ENCODE assay signal across 25 cellular contexts in the genomic region with DNA sequence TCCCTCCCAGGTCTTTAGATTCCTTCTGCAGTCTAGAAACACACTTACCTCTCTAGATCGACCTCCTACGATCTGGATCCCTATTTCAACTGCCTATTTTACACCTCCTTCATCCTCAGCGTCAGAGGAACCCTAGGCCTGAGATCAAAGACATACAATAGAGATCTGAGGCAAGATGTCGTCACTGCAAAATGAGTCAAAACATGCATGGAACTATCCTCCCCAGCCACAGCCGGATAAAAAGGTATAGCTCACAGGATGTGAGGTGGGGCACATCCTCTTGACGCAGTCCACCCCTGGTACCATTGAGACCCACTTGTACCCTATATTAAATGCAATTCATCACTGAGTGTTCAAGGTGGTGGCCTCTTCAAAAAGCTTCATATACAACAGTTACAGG.
DNase-seq lines count a peak whose midpoint lies in the region; ATAC-seq and TF ChIP-seq lines count a peak whose summit lies in the region.
"Had no signal": no experiment of that assay in that cellular context is flagged by ENCODE, and none has a peak within 500 bp of the region (broad histone marks: within the 10 kb centered on the region; RNA-seq: fewer than 3 reads in every experiment).

No MANE protein-coding gene starts in this region.

- no peaks in the 10 kb centered on the region for H3F3A ChIP-seq in GM23248 (ENCODE audit: insufficient read depth)

- in situ Hi-C loops in GM23248 (cut with MboI) = loop anchor here (5.0 to 25.0 kb wide), 3 partner anchors 465 to 890 kb away; no protein-coding TSS in a partner anchor
- in situ Hi-C loops in mammary epithelial cell (cut with MboI; ENCODE audit: low sequenced_read_pairs in 2 of 2) = loop anchor here (5.0 to 10.0 kb wide), 2 partner anchors 465 to 468 kb away; no protein-coding TSS in a partner anchor

- peaks cover 5% of the 10 kb centered on the region for H3K27me3 Mint-ChIP-seq in activated CD4-positive, alpha-beta T cell treated with anti-CD3 and anti-CD28 coated beads, Interleukin-2, amount 10 ng/mL, durations not matched to agents 24 days and 14 days

- no peaks in the 10 kb centered on the region for H3K27me3 ChIP-seq in GM23248 (replicated peaks; ENCODE audit: insufficient read depth)
- no peaks in the 10 kb centered on the region for H3K27me3 ChIP-seq in mammary epithelial cell (ENCODE audit: insufficient read depth, low read length)
- H3K27me3 ChIP-seq: BE2C, suprapubic skin had no signal

- H3K27ac ChIP-seq in GM23248 (no peak overlapping the region), mammary epithelial cell (ENCODE audit: insufficient read depth, low read depth, low read length) (no peak overlapping the region)
- H3K27ac ChIP-seq: left ventricle myocardium inferior, suprapubic skin had no signal

- H3K27ac Mint-ChIP-seq in activated CD4-positive, alpha-beta T cell treated with anti-CD3 and anti-CD28 coated beads, Interleukin-2, amount 10 ng/mL, durations not matched to agents 24 days and 14 days = peak overlapping the region; percentile 55
- H3K27ac Mint-ChIP-seq: activated B cell treated with CpG ODN at 0.5 μM for 24 hours; activated naive CD4-positive, alpha-beta T cell treated with anti-CD3 and anti-CD28 coated beads, Interleukin-2, amount 50 U/mL, for 24 hours; mesothelial cell of epicardium; natural killer cell treated with Interleukin-12 subunit alpha and Interleukin-12 subunit beta and Interleukin-15 and Interleukin-18, amount 100 ng/mL, for 72 hours had no signal

- CTCF ChIA-PET in mammary epithelial cell (lab: Charles Lee; ENCODE audit: low non-redundant PET) = no interaction called here

- no peak overlapping the region for H3K9ac ChIP-seq in GM23248
- H3K9ac ChIP-seq in mammary epithelial cell (ENCODE audit: insufficient read depth, low read length) = no peak overlapping the region

- H3K4me2 ChIP-seq in GM23248 (ENCODE audit: unreplicated experiment) = no peak overlapping the region
- H3K4me2 ChIP-seq in mammary epithelial cell (ENCODE audit: insufficient read depth, low read depth, low read length) = no peak overlapping the region

- no peaks in the 10 kb centered on the region for H3K9me3 Mint-ChIP-seq in activated CD4-positive, alpha-beta T cell treated with anti-CD3 and anti-CD28 coated beads, Interleukin-2, amount 10 ng/mL, durations not matched to agents 24 days and 14 days
- H3K9me3 Mint-ChIP-seq: activated B cell treated with CpG ODN at 0.5 μM for 24 hours; activated naive CD4-positive, alpha-beta T cell treated with anti-CD3 and anti-CD28 coated beads, Interleukin-2, amount 50 U/mL, for 24 hours; mesothelial cell of epicardium; natural killer cell treated with Interleukin-12 subunit alpha and Interleukin-12 subunit beta and Interleukin-15 and Interleukin-18, amount 100 ng/mL, for 72 hours had no signal

- no TSS peak for BruUV-seq in mammary epithelial cell (replicated peaks; lab: Mats Ljungman, UMichigan)

- H2AFZ ChIP-seq in GM23248 (peak overlapping the region; percentile 17; the same call in 1 of the 2 replicates), mammary epithelial cell (ENCODE audit: low read depth, low read length) (no peak overlapping the region)

- H3K36me3 ChIP-seq in GM23248 (ENCODE audit: low read depth) (no peaks in the 10 kb centered on the region), mammary epithelial cell (ENCODE audit: insufficient read depth, low read length) (no peaks in the 10 kb centered on the region)
- H3K36me3 ChIP-seq: BE2C, left ventricle myocardium inferior, suprapubic skin had no signal

- intact Hi-C loops in activated CD4-positive, alpha-beta T cell treated with anti-CD3 and anti-CD28 coated beads, Interleukin-2, amount 10 ng/mL, durations not matched to agents 24 days and 14 days (cut with micrococcal nuclease) = no loop called here
- intact Hi-C loops in mammary epithelial cell (cut with micrococcal nuclease) = loop anchor here (5.0 kb wide), 1 partner anchor 440 kb away; no protein-coding TSS in a partner anchor

- 57 to 62% methylated on average over 6 of the region's 6 CpGs for WGBS in GM23248 (ENCODE audit: low coverage in 1 of 2, low lambda C conversion rate in 2 of 2, missing lambda C conversion rate in 2 of 2), 2 experiments
- 34% methylated on average over 6 of the region's 6 CpGs for WGBS in mammary epithelial cell (ENCODE audit: low coverage, missing lambda C conversion rate)

- H3K9me2 ChIP-seq in GM23248 (ENCODE audit: insufficient read depth) = no peaks in the 10 kb centered on the region

- ATAC-seq in GM21423 (IDR thresholded peaks at IDR 0.05; ENCODE audit: unreplicated experiment) = no peak
- ATAC-seq: esophagus mucosa had no signal

- H3K79me2 ChIP-seq in GM23248 (ENCODE audit: insufficient read depth) (no peaks in the 10 kb centered on the region), mammary epithelial cell (ENCODE audit: insufficient read depth, low read length) (no peaks in the 10 kb centered on the region)

- peak; percentile 13 for DNase-seq in activated naive CD4-positive, alpha-beta T cell treated with Interleukin-2 at 50 U/mL for 16 hours
- DNase-seq in activated naive CD4-positive, alpha-beta T cell treated with anti-CD3 and anti-CD28 coated beads, Interleukin-2, amount 50 U/mL, for 16 hours = no peak
- DNase-seq in GM23248 (peak; percentile 2), mammary epithelial cell (peak; percentile 3), GM19240 (ENCODE audit: insufficient read length, low spot score) (no peak), cerebellum (ENCODE audit: low spot score) (no peak)
- peak; percentile 79 for DNase-seq in activated CD4-positive, alpha-beta T cell treated with anti-CD3 and anti-CD28 coated beads, Interleukin-2, amount 10 ng/mL, durations not matched to agents 24 days and 14 days
- DNase-seq: activated B cell treated with CpG ODN at 0.5 μM for 24 hours; BE2C; cerebellar nuclear complex; effector CD8-positive, alpha-beta T cell; EL; hypothalamus; KBM-7; left ventricle myocardium inferior; NCI-H146; NCI-H510A treated with DMSO at 0.1 percent for 48 hours; retina; T1000 had no signal

- no peak overlapping the region for H3K4me3 ChIP-seq in GM23248
- no peak overlapping the region for H3K4me3 ChIP-seq in mammary epithelial cell (replicated peaks in 1 of 3; ENCODE audit: insufficient read depth in 1 of 3, low read depth in 2 of 3, low read length in 3 of 3)
- H3K4me3 ChIP-seq: left ventricle myocardium inferior, suprapubic skin had no signal

- no peaks in the 10 kb centered on the region for H3K36me3 Mint-ChIP-seq in activated CD4-positive, alpha-beta T cell treated with anti-CD3 and anti-CD28 coated beads, Interleukin-2, amount 10 ng/mL, durations not matched to agents 24 days and 14 days (ENCODE audit: low read depth)
- H3K36me3 Mint-ChIP-seq: activated naive CD4-positive, alpha-beta T cell treated with anti-CD3 and anti-CD28 coated beads, Interleukin-2, amount 50 U/mL, for 24 hours; mesothelial cell of epicardium; natural killer cell treated with Interleukin-12 subunit alpha and Interleukin-12 subunit beta and Interleukin-15 and Interleukin-18, amount 100 ng/mL, for 72 hours had no signal

- H3K4me1 Mint-ChIP-seq in activated CD4-positive, alpha-beta T cell treated with anti-CD3 and anti-CD28 coated beads, Interleukin-2, amount 10 ng/mL, durations not matched to agents 24 days and 14 days = peaks cover 12% of the 10 kb centered on the region

- no peak for TF ChIP-seq CTCF in mammary epithelial cell (conservative IDR thresholded peaks at IDR 0.05 in 1 of 2, IDR thresholded peaks at IDR 0.05 in 1 of 2; ENCODE audit: extremely low read depth in 1 of 2, insufficient read depth in 1 of 2, low read depth in 1 of 2, low read length in 2 of 2)

- peak overlapping the region; percentile 11 for H3K4me3 Mint-ChIP-seq in activated CD4-positive, alpha-beta T cell treated with anti-CD3 and anti-CD28 coated beads, Interleukin-2, amount 10 ng/mL, durations not matched to agents 24 days and 14 days
- H3K4me3 Mint-ChIP-seq: activated B cell treated with CpG ODN at 0.5 μM for 24 hours; activated naive CD4-positive, alpha-beta T cell treated with anti-CD3 and anti-CD28 coated beads, Interleukin-2, amount 50 U/mL, for 24 hours; mesothelial cell of epicardium; natural killer cell treated with Interleukin-12 subunit alpha and Interleukin-12 subunit beta and Interleukin-15 and Interleukin-18, amount 100 ng/mL, for 72 hours had no signal

- 0 out of 2 replicates have a peak, but pooled peaks cover 5% of the 10 kb centered on the region for H3K4me1 ChIP-seq in GM23248 (ENCODE audit: insufficient read depth)
- no peaks in the 10 kb centered on the region for H3K4me1 ChIP-seq in mammary epithelial cell (ENCODE audit: insufficient read depth, low read length)
- H3K4me1 ChIP-seq: BE2C, suprapubic skin had no signal

- H3K9me3 ChIP-seq in GM23248 (ENCODE audit: low read depth) (no peaks in the 10 kb centered on the region), mammary epithelial cell (replicated peaks; ENCODE audit: insufficient read depth, low read length) (no peaks in the 10 kb centered on the region)
- H3K9me3 ChIP-seq: BE2C, left ventricle myocardium inferior, suprapubic skin had no signal

- dilution Hi-C loops in mammary epithelial cell (cut with HindIII; ENCODE audit: low sequenced_read_pairs) = loop anchor here (25.0 kb wide), 1 partner anchor 465 kb away; no protein-coding TSS in a partner anchor

- H4K20me1 ChIP-seq in GM23248 (ENCODE audit: insufficient read depth) (no peaks in the 10 kb centered on the region), mammary epithelial cell (ENCODE audit: insufficient read depth, low read length) (no peaks in the 10 kb centered on the region)

Comparison
In these comparisons a context has a peak if more than half of its experiments do, and no peak if none do; other contexts are left out.
1. DNase-seq: peak in activated naive CD4-positive, alpha-beta T cell treated with Interleukin-2 at 50 U/mL for 16 hours (single experiment), GM23248 (single experiment), activated CD4-positive, alpha-beta T cell treated with anti-CD3 and anti-CD28 coated beads, Interleukin-2, amount 10 ng/mL, durations not matched to agents 24 days and 14 days (single experiment) and mammary epithelial cell (single experiment); none in activated naive CD4-positive, alpha-beta T cell treated with anti-CD3 and anti-CD28 coated beads, Interleukin-2, amount 50 U/mL, for 16 hours (single experiment), GM19240 (single experiment) and cerebellum (single experiment).